ENCODE assay signal across 22 cellular contexts in the genomic region with DNA sequence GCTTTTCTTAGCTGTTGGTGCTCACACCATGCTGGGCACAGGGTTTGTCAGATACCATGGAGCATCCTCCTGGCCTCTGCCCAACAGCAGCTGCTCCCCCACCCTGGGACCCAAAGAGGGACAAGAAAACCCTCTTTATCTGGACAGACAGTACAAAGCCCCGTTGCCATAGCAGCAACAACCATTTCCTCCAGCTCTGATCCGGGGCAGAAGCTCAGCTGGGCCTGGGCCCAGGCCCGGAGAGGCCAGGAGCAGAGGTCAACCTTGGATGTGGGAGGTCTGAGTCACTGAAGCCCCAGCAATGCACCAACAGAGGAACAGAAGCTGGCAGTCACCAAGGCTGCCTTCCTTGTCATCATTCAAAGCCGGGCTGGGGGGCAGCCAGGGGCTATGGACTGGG.
DNase-seq lines count a peak whose midpoint lies in the region; ATAC-seq and TF ChIP-seq lines count a peak whose summit lies in the region.
"Had no signal": no experiment of that assay in that cellular context is flagged by ENCODE, and none has a peak within 500 bp of the region (broad histone marks: within the 10 kb centered on the region; RNA-seq: fewer than 3 reads in every experiment).

No MANE protein-coding gene starts in this region.

- intact Hi-C loops in heart right ventricle (cut with DNase I): no loop called here
- intact Hi-C loops in left ventricle myocardium superior (cut with micrococcal nuclease): no loop called here
- intact Hi-C loops in right cardiac atrium (cut with DNase I): no loop called here
- intact Hi-C loops in activated naive CD4-positive, alpha-beta T cell treated with anti-CD3 and anti-CD28 coated beads for 36 hours (cut with micrococcal nuclease): no loop called here

- no peak overlapping the region for H3K14ac ChIP-seq in mesenchymal stem cell (ENCODE audit: low read length in 2 of 2)

- H3K4me3 Mint-ChIP-seq in activated naive CD4-positive, alpha-beta T cell treated with anti-CD3 and anti-CD28 coated beads for 36 hours: no peak overlapping the region
- H3K4me3 Mint-ChIP-seq: CD4-positive, CD25-positive, alpha-beta regulatory T cell; stimulated activated effector memory CD8-positive, alpha-beta T cell treated with anti-CD3 and anti-CD28 coated beads, Interleukin-12 subunit alpha, Interleukin-12 subunit beta, amount 100 ng/mL, for 72 hours had no signal

- H2BK120ac ChIP-seq in mesenchymal stem cell (ENCODE audit: low read depth, low read length): no peak overlapping the region

- DNase-seq in heart right ventricle (peak; percentile 11 to 22), left ventricle myocardium superior (no peak), right cardiac atrium (peak; percentile 50 to 69 (median 58)), mucosa of gallbladder (ENCODE audit: low spot score) (peak; percentile 16), CD1c-positive myeloid dendritic cell (ENCODE audit: extremely low spot score) (no peak), mesenchymal stem cell (no peak)
- no peak for DNase-seq in activated naive CD4-positive, alpha-beta T cell treated with anti-CD3 and anti-CD28 coated beads for 36 hours
- DNase-seq: activated CD8-positive, alpha-beta memory T cell treated with anti-CD3 and anti-CD28 coated beads, Interleukin-2, amount 50 U/mL, for 4 hours; activated gamma-delta T cell treated with Interleukin-2 at 50 U/mL for 16 hours; CD4-positive, CD25-positive, alpha-beta regulatory T cell; GM23248; KBM-7; mesendoderm; NCI-H774; PC-9; trophoblast cell had no signal

- WGBS in heart right ventricle, 2 donors: 28 to 30% methylated on average over 4 of the region's 4 CpGs
- 28% methylated on average over 4 of the region's 4 CpGs for WGBS in right cardiac atrium
- 23% methylated on average over 4 of the region's 4 CpGs for WGBS in mesenchymal stem cell

- no peak overlapping the region for H2BK12ac ChIP-seq in mesenchymal stem cell (ENCODE audit: low read length in 2 of 2)

- H3K9me3 ChIP-seq in heart right ventricle (peaks cover 0 to 32% (median 15%) of the 10 kb centered on the region in 11 donors), right cardiac atrium (ENCODE audit: control insufficient read depth, low read length) (no peaks in the 10 kb centered on the region), mesenchymal stem cell (ENCODE audit: control insufficient read depth, low read length) (peaks cover 9% of the 10 kb centered on the region)

- H3K4me3 ChIP-seq in heart right ventricle: no peak overlapping the region
- H3K4me3 ChIP-seq in right cardiac atrium (ENCODE audit: low read length): no peak overlapping the region
- no peak overlapping the region for H3K4me3 ChIP-seq in mesenchymal stem cell (ENCODE audit: insufficient read depth in 1 of 2, low read depth in 1 of 2, low read length in 2 of 2)
- H3K4me3 ChIP-seq: ascending aorta, GM23248, PC-9, SK-N-MC, skin epidermis had no signal

- no peak overlapping the region for H2AK5ac ChIP-seq in mesenchymal stem cell (ENCODE audit: low read length, severe bottlenecking)

- no peaks in the 10 kb centered on the region for H3K79me1 ChIP-seq in mesenchymal stem cell (replicated peaks; ENCODE audit: low read length, poor library complexity, severe bottlenecking)

- H3K27ac Mint-ChIP-seq in activated naive CD4-positive, alpha-beta T cell treated with anti-CD3 and anti-CD28 coated beads for 36 hours: no peak overlapping the region
- H3K27ac Mint-ChIP-seq: CD4-positive, CD25-positive, alpha-beta regulatory T cell; stimulated activated effector memory CD8-positive, alpha-beta T cell treated with anti-CD3 and anti-CD28 coated beads, Interleukin-12 subunit alpha, Interleukin-12 subunit beta, amount 100 ng/mL, for 72 hours had no signal

- no peak overlapping the region for H2BK15ac ChIP-seq in mesenchymal stem cell (ENCODE audit: low read depth, poor library complexity, severe bottlenecking)

- peaks cover 15% of the 10 kb centered on the region for H3K9me3 Mint-ChIP-seq in activated naive CD4-positive, alpha-beta T cell treated with anti-CD3 and anti-CD28 coated beads for 36 hours

- no peak overlapping the region for H4K91ac ChIP-seq in mesenchymal stem cell (ENCODE audit: low read length)

- H2AFZ ChIP-seq in mesenchymal stem cell (ENCODE audit: low read depth, low read length): no peak overlapping the region
- H2AFZ ChIP-seq: GM23248, PC-9 had no signal

- peaks cover 24% of the 10 kb centered on the region for H3K27me3 Mint-ChIP-seq in activated naive CD4-positive, alpha-beta T cell treated with anti-CD3 and anti-CD28 coated beads for 36 hours (ENCODE audit: low read depth)

- TF ChIP-seq CTCF in heart right ventricle (IDR thresholded peaks at IDR 0.05): no peak

- H3K27me3 ChIP-seq in heart right ventricle (peaks cover 0 to 35% (median 23%) of the 10 kb centered on the region in 7 donors), right cardiac atrium (ENCODE audit: control insufficient read depth, insufficient read depth) (no peaks in the 10 kb centered on the region), mesenchymal stem cell (ENCODE audit: control insufficient read depth in 1 of 2, insufficient read depth in 1 of 2, low read length in 2 of 2) (peaks cover 32 to 34% of the 10 kb centered on the region in 2 experiments)
- H3K27me3 ChIP-seq: ascending aorta had no signal

- no peak overlapping the region for H3K18ac ChIP-seq in mesenchymal stem cell (ENCODE audit: low read depth in 1 of 2, low read length in 2 of 2)

- H3K4me1 Mint-ChIP-seq in activated naive CD4-positive, alpha-beta T cell treated with anti-CD3 and anti-CD28 coated beads for 36 hours (ENCODE audit: low read depth): no peaks in the 10 kb centered on the region
- H3K4me1 Mint-ChIP-seq: CD4-positive, CD25-positive, alpha-beta regulatory T cell; stimulated activated effector memory CD8-positive, alpha-beta T cell treated with anti-CD3 and anti-CD28 coated beads, Interleukin-12 subunit alpha, Interleukin-12 subunit beta, amount 100 ng/mL, for 72 hours had no signal

- peaks cover 3% of the 10 kb centered on the region for H3K36me3 Mint-ChIP-seq in activated naive CD4-positive, alpha-beta T cell treated with anti-CD3 and anti-CD28 coated beads for 36 hours (ENCODE audit: low read depth)
- H3K36me3 Mint-ChIP-seq: CD4-positive, CD25-positive, alpha-beta regulatory T cell; stimulated activated effector memory CD8-positive, alpha-beta T cell treated with anti-CD3 and anti-CD28 coated beads, Interleukin-12 subunit alpha, Interleukin-12 subunit beta, amount 100 ng/mL, for 72 hours had no signal

- no peak overlapping the region for H3K9ac ChIP-seq in mesenchymal stem cell (ENCODE audit: low read length)
- H3K9ac ChIP-seq: GM23248 had no signal

- H3K4me2 ChIP-seq in mesenchymal stem cell (ENCODE audit: low read length, poor library complexity, severe bottlenecking): no peak overlapping the region
- H3K4me2 ChIP-seq: PC-9 had no signal

- no peak overlapping the region for H2BK5ac ChIP-seq in mesenchymal stem cell (ENCODE audit: low read depth, low read length, poor library complexity, severe bottlenecking)

- H3K27ac ChIP-seq in heart right ventricle (no peak overlapping the region), right cardiac atrium (ENCODE audit: low read length) (no peak overlapping the region), mesenchymal stem cell (ENCODE audit: low read length, poor library complexity, severe bottlenecking) (no peak overlapping the region)
- H3K27ac ChIP-seq: ascending aorta, GM23248, neutrophil, PC-9, SK-N-MC, skin epidermis had no signal

- H3K4ac ChIP-seq in mesenchymal stem cell (ENCODE audit: low read depth in 1 of 2, low read length in 2 of 2): no peak overlapping the region

- ATAC-seq in heart right ventricle: peak in 5 of 8 donors; percentile 52 to 75 (median 52)
- ATAC-seq in left ventricle myocardium superior: no peak
- peak; percentile 55 to 93 for ATAC-seq in right cardiac atrium
- ATAC-seq in GM18511 (IDR thresholded peaks at IDR 0.05; ENCODE audit: unreplicated experiment): no peak
- ATAC-seq: stimulated activated effector memory CD8-positive, alpha-beta T cell treated with anti-CD3 and anti-CD28 coated beads, Interleukin-12 subunit alpha, Interleukin-12 subunit beta, amount 100 ng/mL, for 72 hours had no signal

- CTCF ChIA-PET in activated naive CD4-positive, alpha-beta T cell treated with anti-CD3 and anti-CD28 coated beads for 36 hours (lab: Charles Lee): no interaction called here

- H3K36me3 ChIP-seq in heart right ventricle (no peaks in the 10 kb centered on the region), mesenchymal stem cell (ENCODE audit: control insufficient read depth in 1 of 2, insufficient read depth in 2 of 2, low read depth in 1 of 2, low read length in 2 of 2) (no peaks in the 10 kb centered on the region)
- H3K36me3 ChIP-seq: ascending aorta, neutrophil had no signal

- H4K8ac ChIP-seq in mesenchymal stem cell (ENCODE audit: low read length): no peak overlapping the region

- H3K4me1 ChIP-seq in heart right ventricle: no peaks in the 10 kb centered on the region
- H3K4me1 ChIP-seq in right cardiac atrium (ENCODE audit: control insufficient read depth, insufficient read depth, low read length): no peaks in the 10 kb centered on the region
- no peaks in the 10 kb centered on the region for H3K4me1 ChIP-seq in mesenchymal stem cell (ENCODE audit: control insufficient read depth, insufficient read depth, low read depth, low read length)
- H3K4me1 ChIP-seq: ascending aorta had no signal

- H3K23ac ChIP-seq in mesenchymal stem cell (ENCODE audit: low read length in 2 of 2): no peak overlapping the region

Comparison
In these comparisons a context has a peak if more than half of its experiments do, and no peak if none do; other contexts are left out.
1. ATAC-seq: peak in heart right ventricle (5 of 8) and right cardiac atrium (2 of 2); none in left ventricle myocardium superior (single experiment) and GM18511 (single experiment).
2. DNase-seq: peak in heart right ventricle (2 of 2), right cardiac atrium (3 of 3) and mucosa of gallbladder (single experiment); none in left ventricle myocardium superior (single experiment), activated naive CD4-positive, alpha-beta T cell treated with anti-CD3 and anti-CD28 coated beads for 36 hours (single experiment), CD1c-positive myeloid dendritic cell (single experiment) and mesenchymal stem cell (single experiment).